ENCODE assay signal across 12 cellular contexts in genomic region chr3:159911664-159912037, GRCh38.
DNase-seq lines count a peak whose midpoint lies in the region; ATAC-seq, FAIRE-seq and TF ChIP-seq lines count a peak whose summit lies in the region.
"Had no signal": no experiment of that assay in that cellular context is flagged by ENCODE, and none has a peak within 500 bp of the region (broad histone marks: within the 10 kb centered on the region; RNA-seq: fewer than 3 reads in every experiment).

No MANE protein-coding gene starts in this region.

- no peak for ATAC-seq in activated CD8-positive, alpha-beta memory T cell treated with anti-CD3 and anti-CD28 coated beads, Interleukin-2, amount 10 ng/mL, durations not matched to agents 7 days and 5 days

- peak overlapping the region; percentile 73 for H3K27ac Mint-ChIP-seq in activated CD8-positive, alpha-beta memory T cell treated with anti-CD3 and anti-CD28 coated beads, Interleukin-2, amount 10 ng/mL, durations not matched to agents 7 days and 5 days
- H3K27ac Mint-ChIP-seq: endodermal cell had no signal

- intact Hi-C loops in kidney (cut with DNase I) = no loop called here

- H3K4me3 ChIP-seq in Peyer's patch (peak overlapping the region in 3 of 4 donors; percentile 4 to 35 (median 20)), stomach smooth muscle (ENCODE audit: low read length in 2 of 2) (peak overlapping the region; percentile 31 to 67), kidney (ENCODE audit: low read length in 2 of 2) (peak overlapping the region in 1 of 2 donors; percentile 49)

- H3K36me3 ChIP-seq in Peyer's patch = no peaks in the 10 kb centered on the region
- H3K36me3 ChIP-seq in stomach smooth muscle (ENCODE audit: control insufficient read depth in 2 of 2, insufficient read depth in 2 of 2, low read length in 2 of 2) = no peaks in the 10 kb centered on the region
- H3K36me3 ChIP-seq in kidney (ENCODE audit: control insufficient read depth in 1 of 2, insufficient read depth in 2 of 2, low read length in 2 of 2) = no peaks in the 10 kb centered on the region

- peaks cover 6% of the 10 kb centered on the region for H3K27me3 Mint-ChIP-seq in activated CD8-positive, alpha-beta memory T cell treated with anti-CD3 and anti-CD28 coated beads, Interleukin-2, amount 10 ng/mL, durations not matched to agents 7 days and 5 days

- H3K4me1 ChIP-seq in Peyer's patch = no peaks in the 10 kb centered on the region
- H3K4me1 ChIP-seq in stomach smooth muscle (ENCODE audit: control insufficient read depth, insufficient read depth, low read length) = no peaks in the 10 kb centered on the region
- no peaks in the 10 kb centered on the region for H3K4me1 ChIP-seq in kidney (ENCODE audit: control insufficient read depth in 1 of 2, insufficient read depth in 1 of 2, low read depth in 1 of 2, low read length in 2 of 2)

- no peak for FAIRE-seq in kidney (lab: Jason Lieb, UNC)

- H3K4me3 Mint-ChIP-seq in activated CD8-positive, alpha-beta memory T cell treated with anti-CD3 and anti-CD28 coated beads, Interleukin-2, amount 10 ng/mL, durations not matched to agents 7 days and 5 days = peak overlapping the region; percentile 60
- H3K4me3 Mint-ChIP-seq: endodermal cell had no signal

- no peak for TF ChIP-seq POLR2A in Peyer's patch (IDR thresholded peaks at IDR 0.05)

- H3K9ac ChIP-seq in stomach smooth muscle (ENCODE audit: low read length in 2 of 2) (peak overlapping the region in 1 of 2 donors; percentile 30), kidney (ENCODE audit: low read length in 2 of 2) (no peak overlapping the region)

- peaks cover 11% of the 10 kb centered on the region for H3K4me1 Mint-ChIP-seq in activated CD8-positive, alpha-beta memory T cell treated with anti-CD3 and anti-CD28 coated beads, Interleukin-2, amount 10 ng/mL, durations not matched to agents 7 days and 5 days

- no peaks in the 10 kb centered on the region for H3K9me3 Mint-ChIP-seq in activated CD8-positive, alpha-beta memory T cell treated with anti-CD3 and anti-CD28 coated beads, Interleukin-2, amount 10 ng/mL, durations not matched to agents 7 days and 5 days (ENCODE audit: low read depth)
- H3K9me3 Mint-ChIP-seq: endodermal cell had no signal

- H3K9me3 ChIP-seq in Peyer's patch = no peaks in the 10 kb centered on the region
- H3K9me3 ChIP-seq in stomach smooth muscle (ENCODE audit: control insufficient read depth in 2 of 2, low read length in 2 of 2) = no peaks in the 10 kb centered on the region
- H3K9me3 ChIP-seq in kidney (ENCODE audit: control insufficient read depth in 1 of 2, low read length in 2 of 2) = no peaks in the 10 kb centered on the region

- H3K27me3 ChIP-seq in Peyer's patch (no peaks in the 10 kb centered on the region), layer of hippocampus (ENCODE audit: control insufficient read depth, insufficient read depth, low read length) (no peaks in the 10 kb centered on the region), stomach smooth muscle (ENCODE audit: control insufficient read depth in 1 of 2, insufficient read depth in 2 of 2, low read length in 2 of 2) (no peaks in the 10 kb centered on the region)

- H3K36me3 Mint-ChIP-seq in activated CD8-positive, alpha-beta memory T cell treated with anti-CD3 and anti-CD28 coated beads, Interleukin-2, amount 10 ng/mL, durations not matched to agents 7 days and 5 days = peaks cover 4% of the 10 kb centered on the region

- H3K27ac ChIP-seq in Peyer's patch (peak overlapping the region in 1 of 4 donors; percentile 28), layer of hippocampus (ENCODE audit: low read depth, low read length) (peak overlapping the region; percentile 43), stomach smooth muscle (ENCODE audit: low read length) (no peak overlapping the region), kidney (ENCODE audit: low read depth in 2 of 2, low read length in 2 of 2) (peak overlapping the region in 1 of 2 donors; percentile 57)

- CTCF ChIA-PET in activated CD8-positive, alpha-beta memory T cell treated with anti-CD3 and anti-CD28 coated beads, Interleukin-2, amount 10 ng/mL, durations not matched to agents 7 days and 5 days (lab: Charles Lee) = interaction anchor here (0.8 kb wide), 1 partner anchor 95 kb away, joined by 5 read pairs; no protein-coding TSS in a partner anchor

- TF ChIP-seq CTCF in Peyer's patch (IDR thresholded peaks at IDR 0.05) (no peak), kidney (IDR thresholded peaks at IDR 0.05; ENCODE audit: borderline replicate concordance, extremely low read depth, insufficient read depth) (no peak)

- DNase-seq in activated CD8-positive, alpha-beta memory T cell treated with anti-CD3 and anti-CD28 coated beads, Interleukin-2, amount 10 ng/mL, durations not matched to agents 7 days and 5 days = no peak
- no peak for DNase-seq in activated CD8-positive, alpha-beta memory T cell treated with anti-CD3 and anti-CD28 coated beads for 24 hours
- DNase-seq in Peyer's patch (no peak), cortex of kidney (lab: John Stamatoyannopoulos, UW) (no peak), kidney (no peak)
- no peak for DNase-seq in stimulated activated naive CD4-positive, alpha-beta T cell treated with Interleukin-2 at 50 U/mL for 16 hours (lab: John Stamatoyannopoulos, UW)
- DNase-seq: endodermal cell, KG1, NCI-H446, posterior cingulate gyrus had no signal
